Comparison of ENCODE assay signal across 17 cellular contexts in genomic region chr2:239894276-239894675, GRCh38.
"Had no signal": no experiment of that assay in that cellular context is flagged by ENCODE, and none has a peak within 500 bp of the region (broad histone marks: within the 10 kb centered on the region; RNA-seq: fewer than 3 reads in every experiment).

No MANE protein-coding gene starts in this region.

- ATAC-seq: activated CD4-positive, alpha-beta T cell treated with anti-CD3 and anti-CD28 coated beads for 36 hours; activated T-cell treated with anti-CD3 and anti-CD28 coated beads, Interleukin-2, amount 50 U/mL, for 4 hours; gastroesophageal sphincter; heart left ventricle; naive thymus-derived CD8-positive, alpha-beta T cell; stimulated activated naive CD8-positive, alpha-beta T cell treated with anti-CD3 and anti-CD28 coated beads, Interleukin-15, Interleukin-2, amounts not matched to agents 100 U/mL and 50 U/mL, for 24 hours; WTC11 had no signal

- DNase-seq: activated CD4-positive, alpha-beta T cell treated with anti-CD3 and anti-CD28 coated beads for 36 hours; activated CD4-positive, alpha-beta T cell treated with anti-CD3 and anti-CD28 coated beads, Interleukin-2, amount 50 U/mL, for 48 hours; activated gamma-delta T cell; activated T-cell treated with anti-CD3 and anti-CD28 coated beads, Interleukin-2, amount 50 U/mL, for 4 hours; cerebellar nuclear complex; effector memory CD4-positive, alpha-beta T cell; kidney glomerular epithelial cell; mesendoderm; naive thymus-derived CD8-positive, alpha-beta T cell; stimulated activated naive CD8-positive, alpha-beta T cell treated with anti-CD3 and anti-CD28 coated beads, Interleukin-15, Interleukin-2, amounts not matched to agents 100 U/mL and 50 U/mL, for 24 hours; transverse colon had no signal

- H3K27ac Mint-ChIP-seq: activated CD4-positive, alpha-beta T cell treated with anti-CD3 and anti-CD28 coated beads for 36 hours; activated naive CD4-positive, alpha-beta T cell treated with anti-CD3 and anti-CD28 coated beads, Interleukin-2, amount 50 U/mL, for 24 hours; WTC11 had no signal

- H3K4me3 Mint-ChIP-seq: activated CD4-positive, alpha-beta T cell treated with anti-CD3 and anti-CD28 coated beads for 36 hours; activated naive CD4-positive, alpha-beta T cell treated with anti-CD3 and anti-CD28 coated beads, Interleukin-2, amount 50 U/mL, for 24 hours; activated T-cell treated with anti-CD3 and anti-CD28 coated beads, Interleukin-2, amount 50 U/mL, for 4 hours; naive thymus-derived CD8-positive, alpha-beta T cell; WTC11 had no signal

- H3K36me3 ChIP-seq: breast epithelium, esophagus muscularis mucosa, gastroesophageal sphincter, heart left ventricle, transverse colon had no signal

- H3K4me1 Mint-ChIP-seq: activated CD4-positive, alpha-beta T cell treated with anti-CD3 and anti-CD28 coated beads for 36 hours; activated naive CD4-positive, alpha-beta T cell treated with anti-CD3 and anti-CD28 coated beads, Interleukin-2, amount 50 U/mL, for 24 hours had no signal

- H3K9me3 Mint-ChIP-seq: activated naive CD4-positive, alpha-beta T cell treated with anti-CD3 and anti-CD28 coated beads, Interleukin-2, amount 50 U/mL, for 24 hours; activated T-cell treated with anti-CD3 and anti-CD28 coated beads, Interleukin-2, amount 50 U/mL, for 4 hours; naive thymus-derived CD8-positive, alpha-beta T cell had no signal

- H3K4me1 ChIP-seq: breast epithelium, esophagus muscularis mucosa, gastroesophageal sphincter, transverse colon had no signal

- H3K27me3 ChIP-seq: esophagus muscularis mucosa, gastroesophageal sphincter had no signal

- H3K4me3 ChIP-seq: breast epithelium, esophagus muscularis mucosa, gastroesophageal sphincter, heart left ventricle, transverse colon had no signal

- H3K27ac ChIP-seq: breast epithelium, esophagus muscularis mucosa, gastroesophageal sphincter, heart left ventricle, transverse colon had no signal

- H3K36me3 Mint-ChIP-seq: activated naive CD4-positive, alpha-beta T cell treated with anti-CD3 and anti-CD28 coated beads, Interleukin-2, amount 50 U/mL, for 24 hours; naive thymus-derived CD8-positive, alpha-beta T cell had no signal

- H3K9me3 ChIP-seq: breast epithelium, esophagus muscularis mucosa, gastroesophageal sphincter, heart left ventricle, transverse colon had no signal
